1 cellular context compared by ENCODE assay signal in the genomic region with DNA sequence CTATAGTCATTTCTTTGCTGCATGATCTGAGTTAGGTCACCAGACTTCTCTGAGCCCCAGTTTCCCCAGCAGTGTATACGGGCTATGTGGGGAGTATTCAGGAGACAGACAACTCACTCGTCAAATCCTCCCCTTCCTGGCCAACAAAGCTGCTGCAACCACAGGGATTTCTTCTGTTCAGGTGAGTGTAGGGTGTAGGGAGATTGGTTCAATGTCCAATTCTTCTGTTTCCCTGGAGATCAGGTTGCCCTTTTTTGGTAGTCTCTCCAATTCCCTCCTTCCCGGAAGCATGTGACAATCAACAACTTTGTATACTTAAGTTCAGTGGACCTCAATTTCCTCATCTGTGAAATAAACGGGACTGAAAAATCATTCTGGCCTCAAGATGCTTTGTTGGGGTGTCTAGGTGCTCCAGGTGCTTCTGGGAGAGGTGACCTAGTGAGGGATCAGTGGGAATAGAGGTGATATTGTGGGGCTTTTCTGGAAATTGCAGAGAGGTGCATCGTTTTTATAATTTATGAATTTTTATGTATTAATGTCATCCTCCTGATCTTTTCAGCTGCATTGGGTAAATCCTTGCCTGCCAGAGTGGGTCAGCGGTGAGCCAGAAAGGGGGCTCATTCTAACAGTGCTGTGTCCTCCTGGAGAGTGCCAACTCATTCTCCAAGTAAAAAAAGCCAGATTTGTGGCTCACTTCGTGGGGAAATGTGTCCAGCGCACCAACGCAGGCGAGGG.
A peak's percentile ranks its signal among the peaks of the same experiment; 100 is the strongest.
TF ChIP-seq lines count a peak whose summit lies in the region.

No MANE protein-coding gene starts in this region.

TF ChIP-seq in HepG2, 621 proteins besides CTCF, POLR2A, EP300 and RAD21 (continued from another document and continues in another):
- TF ChIP-seq, protein P1, sequence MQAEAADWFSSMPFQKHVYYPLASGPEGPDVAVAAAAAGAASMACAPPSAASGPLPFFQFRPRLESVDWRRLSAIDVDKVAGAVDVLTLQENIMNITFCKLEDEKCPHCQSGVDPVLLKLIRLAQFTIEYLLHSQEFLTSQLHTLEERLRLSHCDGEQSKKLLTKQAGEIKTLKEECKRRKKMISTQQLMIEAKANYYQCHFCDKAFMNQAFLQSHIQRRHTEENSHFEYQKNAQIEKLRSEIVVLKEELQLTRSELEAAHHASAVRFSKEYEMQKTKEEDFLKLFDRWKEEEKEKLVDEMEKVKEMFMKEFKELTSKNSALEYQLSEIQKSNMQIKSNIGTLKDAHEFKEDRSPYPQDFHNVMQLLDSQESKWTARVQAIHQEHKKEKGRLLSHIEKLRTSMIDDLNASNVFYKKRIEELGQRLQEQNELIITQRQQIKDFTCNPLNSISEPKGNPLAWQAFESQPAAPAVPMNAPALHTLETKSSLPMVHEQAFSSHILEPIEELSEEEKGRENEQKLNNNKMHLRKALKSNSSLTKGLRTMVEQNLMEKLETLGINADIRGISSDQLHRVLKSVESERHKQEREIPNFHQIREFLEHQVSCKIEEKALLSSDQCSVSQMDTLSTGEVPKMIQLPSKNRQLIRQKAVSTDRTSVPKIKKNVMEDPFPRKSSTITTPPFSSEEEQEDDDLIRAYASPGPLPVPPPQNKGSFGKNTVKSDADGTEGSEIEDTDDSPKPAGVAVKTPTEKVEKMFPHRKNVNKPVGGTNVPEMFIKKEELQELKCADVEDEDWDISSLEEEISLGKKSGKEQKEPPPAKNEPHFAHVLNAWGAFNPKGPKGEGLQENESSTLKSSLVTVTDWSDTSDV (CRISPR knock-in tag; IDR thresholded peaks at IDR 0.05): no peak
- TF ChIP-seq ZNF660 (CRISPR knock-in tag; IDR thresholded peaks at IDR 0.05; ENCODE audit: borderline replicate concordance, low read depth): no peak
- no peak for TF ChIP-seq ZBTB7B (CRISPR knock-in tag; IDR thresholded peaks at IDR 0.05)
- TF ChIP-seq, protein P2, sequence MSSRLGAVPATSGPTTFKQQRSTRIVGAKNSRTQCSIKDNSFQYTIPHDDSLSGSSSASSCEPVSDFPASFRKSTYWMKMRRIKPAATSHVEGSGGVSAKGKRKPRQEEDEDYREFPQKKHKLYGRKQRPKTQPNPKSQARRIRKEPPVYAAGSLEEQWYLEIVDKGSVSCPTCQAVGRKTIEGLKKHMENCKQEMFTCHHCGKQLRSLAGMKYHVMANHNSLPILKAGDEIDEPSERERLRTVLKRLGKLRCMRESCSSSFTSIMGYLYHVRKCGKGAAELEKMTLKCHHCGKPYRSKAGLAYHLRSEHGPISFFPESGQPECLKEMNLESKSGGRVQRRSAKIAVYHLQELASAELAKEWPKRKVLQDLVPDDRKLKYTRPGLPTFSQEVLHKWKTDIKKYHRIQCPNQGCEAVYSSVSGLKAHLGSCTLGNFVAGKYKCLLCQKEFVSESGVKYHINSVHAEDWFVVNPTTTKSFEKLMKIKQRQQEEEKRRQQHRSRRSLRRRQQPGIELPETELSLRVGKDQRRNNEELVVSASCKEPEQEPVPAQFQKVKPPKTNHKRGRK (CRISPR knock-in tag; IDR thresholded peaks at IDR 0.05): no peak
- TF ChIP-seq HCFC1 (IDR thresholded peaks at IDR 0.05; ENCODE audit: low read depth, low read length): no peak
- no peak for TF ChIP-seq ZFAT (CRISPR knock-in tag; conservative IDR thresholded peaks at IDR 0.05)
- no peak for TF ChIP-seq ZNF7 (CRISPR knock-in tag; IDR thresholded peaks at IDR 0.05)
- no peak for TF ChIP-seq CEBPB (IDR thresholded peaks at IDR 0.05; ENCODE audit: borderline replicate concordance, low read depth, low read length)
- no peak for TF ChIP-seq ATM (IDR thresholded peaks at IDR 0.05; ENCODE audit: borderline replicate concordance)
- TF ChIP-seq GABPB1 (CRISPR knock-in tag; IDR thresholded peaks at IDR 0.05): no peak
- TF ChIP-seq ZKSCAN5 (CRISPR knock-in tag; IDR thresholded peaks at IDR 0.05): no peak
- 0 out of 2 replicates have a peak, but pooled peaks have one; percentile 2 for TF ChIP-seq ZNF33B (CRISPR knock-in tag; IDR thresholded peaks at IDR 0.05)
- TF ChIP-seq GLI4 (CRISPR knock-in tag; IDR thresholded peaks at IDR 0.05; ENCODE audit: borderline replicate concordance): peak; percentile 84; the same call in 1 of the 2 replicates
- no peak for TF ChIP-seq ZMYM2 (CRISPR knock-in tag; IDR thresholded peaks at IDR 0.05)
- TF ChIP-seq, protein P3, sequence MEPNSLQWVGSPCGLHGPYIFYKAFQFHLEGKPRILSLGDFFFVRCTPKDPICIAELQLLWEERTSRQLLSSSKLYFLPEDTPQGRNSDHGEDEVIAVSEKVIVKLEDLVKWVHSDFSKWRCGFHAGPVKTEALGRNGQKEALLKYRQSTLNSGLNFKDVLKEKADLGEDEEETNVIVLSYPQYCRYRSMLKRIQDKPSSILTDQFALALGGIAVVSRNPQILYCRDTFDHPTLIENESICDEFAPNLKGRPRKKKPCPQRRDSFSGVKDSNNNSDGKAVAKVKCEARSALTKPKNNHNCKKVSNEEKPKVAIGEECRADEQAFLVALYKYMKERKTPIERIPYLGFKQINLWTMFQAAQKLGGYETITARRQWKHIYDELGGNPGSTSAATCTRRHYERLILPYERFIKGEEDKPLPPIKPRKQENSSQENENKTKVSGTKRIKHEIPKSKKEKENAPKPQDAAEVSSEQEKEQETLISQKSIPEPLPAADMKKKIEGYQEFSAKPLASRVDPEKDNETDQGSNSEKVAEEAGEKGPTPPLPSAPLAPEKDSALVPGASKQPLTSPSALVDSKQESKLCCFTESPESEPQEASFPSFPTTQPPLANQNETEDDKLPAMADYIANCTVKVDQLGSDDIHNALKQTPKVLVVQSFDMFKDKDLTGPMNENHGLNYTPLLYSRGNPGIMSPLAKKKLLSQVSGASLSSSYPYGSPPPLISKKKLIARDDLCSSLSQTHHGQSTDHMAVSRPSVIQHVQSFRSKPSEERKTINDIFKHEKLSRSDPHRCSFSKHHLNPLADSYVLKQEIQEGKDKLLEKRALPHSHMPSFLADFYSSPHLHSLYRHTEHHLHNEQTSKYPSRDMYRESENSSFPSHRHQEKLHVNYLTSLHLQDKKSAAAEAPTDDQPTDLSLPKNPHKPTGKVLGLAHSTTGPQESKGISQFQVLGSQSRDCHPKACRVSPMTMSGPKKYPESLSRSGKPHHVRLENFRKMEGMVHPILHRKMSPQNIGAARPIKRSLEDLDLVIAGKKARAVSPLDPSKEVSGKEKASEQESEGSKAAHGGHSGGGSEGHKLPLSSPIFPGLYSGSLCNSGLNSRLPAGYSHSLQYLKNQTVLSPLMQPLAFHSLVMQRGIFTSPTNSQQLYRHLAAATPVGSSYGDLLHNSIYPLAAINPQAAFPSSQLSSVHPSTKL (CRISPR knock-in tag; IDR thresholded peaks at IDR 0.05): peak; percentile 73
- no peak; the same call in 1 of the 2 replicates for TF ChIP-seq PHF8 (CRISPR knock-in tag; IDR thresholded peaks at IDR 0.05)
- no peak for TF ChIP-seq BRCA1 (CRISPR knock-in tag; IDR thresholded peaks at IDR 0.05)
- TF ChIP-seq, protein P4, sequence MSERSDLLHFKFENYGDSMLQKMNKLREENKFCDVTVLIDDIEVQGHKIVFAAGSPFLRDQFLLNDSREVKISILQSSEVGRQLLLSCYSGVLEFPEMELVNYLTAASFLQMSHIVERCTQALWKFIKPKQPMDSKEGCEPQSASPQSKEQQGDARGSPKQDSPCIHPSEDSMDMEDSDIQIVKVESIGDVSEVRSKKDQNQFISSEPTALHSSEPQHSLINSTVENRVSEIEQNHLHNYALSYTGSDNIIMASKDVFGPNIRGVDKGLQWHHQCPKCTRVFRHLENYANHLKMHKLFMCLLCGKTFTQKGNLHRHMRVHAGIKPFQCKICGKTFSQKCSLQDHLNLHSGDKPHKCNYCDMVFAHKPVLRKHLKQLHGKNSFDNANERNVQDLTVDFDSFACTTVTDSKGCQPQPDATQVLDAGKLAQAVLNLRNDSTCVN (CRISPR knock-in tag; IDR thresholded peaks at IDR 0.05; ENCODE audit: borderline replicate concordance): 0 out of 2 replicates have a peak, but pooled peaks have one; percentile 30
- TF ChIP-seq, protein P5, sequence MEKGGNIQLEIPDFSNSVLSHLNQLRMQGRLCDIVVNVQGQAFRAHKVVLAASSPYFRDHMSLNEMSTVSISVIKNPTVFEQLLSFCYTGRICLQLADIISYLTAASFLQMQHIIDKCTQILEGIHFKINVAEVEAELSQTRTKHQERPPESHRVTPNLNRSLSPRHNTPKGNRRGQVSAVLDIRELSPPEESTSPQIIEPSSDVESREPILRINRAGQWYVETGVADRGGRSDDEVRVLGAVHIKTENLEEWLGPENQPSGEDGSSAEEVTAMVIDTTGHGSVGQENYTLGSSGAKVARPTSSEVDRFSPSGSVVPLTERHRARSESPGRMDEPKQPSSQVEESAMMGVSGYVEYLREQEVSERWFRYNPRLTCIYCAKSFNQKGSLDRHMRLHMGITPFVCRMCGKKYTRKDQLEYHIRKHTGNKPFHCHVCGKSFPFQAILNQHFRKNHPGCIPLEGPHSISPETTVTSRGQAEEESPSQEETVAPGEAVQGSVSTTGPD (CRISPR knock-in tag; IDR thresholded peaks at IDR 0.05): no peak
- TF ChIP-seq MAF1 (CRISPR knock-in tag; IDR thresholded peaks at IDR 0.05; ENCODE audit: borderline replicate concordance): no peak
- no peak; the same call in 1 of the 2 replicates for TF ChIP-seq TARDBP (CRISPR knock-in tag; IDR thresholded peaks at IDR 0.05)
- no peak for TF ChIP-seq KLF13 (CRISPR knock-in tag; IDR thresholded peaks at IDR 0.05)
- TF ChIP-seq, protein P6, sequence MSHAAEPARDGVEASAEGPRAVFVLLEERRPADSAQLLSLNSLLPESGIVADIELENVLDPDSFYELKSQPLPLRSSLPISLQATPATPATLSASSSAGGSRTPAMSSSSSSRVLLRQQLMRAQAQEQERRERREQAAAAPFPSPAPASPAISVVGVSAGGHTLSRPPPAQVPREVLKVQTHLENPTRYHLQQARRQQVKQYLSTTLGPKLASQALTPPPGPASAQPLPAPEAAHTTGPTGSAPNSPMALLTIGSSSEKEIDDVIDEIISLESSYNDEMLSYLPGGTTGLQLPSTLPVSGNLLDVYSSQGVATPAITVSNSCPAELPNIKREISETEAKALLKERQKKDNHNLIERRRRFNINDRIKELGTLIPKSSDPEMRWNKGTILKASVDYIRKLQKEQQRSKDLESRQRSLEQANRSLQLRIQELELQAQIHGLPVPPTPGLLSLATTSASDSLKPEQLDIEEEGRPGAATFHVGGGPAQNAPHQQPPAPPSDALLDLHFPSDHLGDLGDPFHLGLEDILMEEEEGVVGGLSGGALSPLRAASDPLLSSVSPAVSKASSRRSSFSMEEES (CRISPR knock-in tag; IDR thresholded peaks at IDR 0.05): peak; percentile 54; the same call in 1 of the 2 replicates
- TF ChIP-seq, protein P7, sequence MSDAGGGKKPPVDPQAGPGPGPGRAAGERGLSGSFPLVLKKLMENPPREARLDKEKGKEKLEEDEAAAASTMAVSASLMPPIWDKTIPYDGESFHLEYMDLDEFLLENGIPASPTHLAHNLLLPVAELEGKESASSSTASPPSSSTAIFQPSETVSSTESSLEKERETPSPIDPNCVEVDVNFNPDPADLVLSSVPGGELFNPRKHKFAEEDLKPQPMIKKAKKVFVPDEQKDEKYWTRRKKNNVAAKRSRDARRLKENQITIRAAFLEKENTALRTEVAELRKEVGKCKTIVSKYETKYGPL (CRISPR knock-in tag; IDR thresholded peaks at IDR 0.05): 0 out of 2 replicates have a peak, but pooled peaks have one; percentile 12
- 0 out of 2 replicates have a peak, but pooled peaks have one; percentile 3 for TF ChIP-seq ZNF567 (CRISPR knock-in tag; IDR thresholded peaks at IDR 0.05; ENCODE audit: borderline replicate concordance)
- TF ChIP-seq ZNF788 (CRISPR knock-in tag; IDR thresholded peaks at IDR 0.05; ENCODE audit: borderline replicate concordance): 0 out of 2 replicates have a peak, but pooled peaks have one; percentile 5
- TF ChIP-seq ZNF225 (CRISPR knock-in tag; IDR thresholded peaks at IDR 0.05): no peak; the same call in 1 of the 2 replicates
- TF ChIP-seq ZNF598 (CRISPR knock-in tag; IDR thresholded peaks at IDR 0.05; ENCODE audit: borderline replicate concordance): no peak
- TF ChIP-seq, protein P8, sequence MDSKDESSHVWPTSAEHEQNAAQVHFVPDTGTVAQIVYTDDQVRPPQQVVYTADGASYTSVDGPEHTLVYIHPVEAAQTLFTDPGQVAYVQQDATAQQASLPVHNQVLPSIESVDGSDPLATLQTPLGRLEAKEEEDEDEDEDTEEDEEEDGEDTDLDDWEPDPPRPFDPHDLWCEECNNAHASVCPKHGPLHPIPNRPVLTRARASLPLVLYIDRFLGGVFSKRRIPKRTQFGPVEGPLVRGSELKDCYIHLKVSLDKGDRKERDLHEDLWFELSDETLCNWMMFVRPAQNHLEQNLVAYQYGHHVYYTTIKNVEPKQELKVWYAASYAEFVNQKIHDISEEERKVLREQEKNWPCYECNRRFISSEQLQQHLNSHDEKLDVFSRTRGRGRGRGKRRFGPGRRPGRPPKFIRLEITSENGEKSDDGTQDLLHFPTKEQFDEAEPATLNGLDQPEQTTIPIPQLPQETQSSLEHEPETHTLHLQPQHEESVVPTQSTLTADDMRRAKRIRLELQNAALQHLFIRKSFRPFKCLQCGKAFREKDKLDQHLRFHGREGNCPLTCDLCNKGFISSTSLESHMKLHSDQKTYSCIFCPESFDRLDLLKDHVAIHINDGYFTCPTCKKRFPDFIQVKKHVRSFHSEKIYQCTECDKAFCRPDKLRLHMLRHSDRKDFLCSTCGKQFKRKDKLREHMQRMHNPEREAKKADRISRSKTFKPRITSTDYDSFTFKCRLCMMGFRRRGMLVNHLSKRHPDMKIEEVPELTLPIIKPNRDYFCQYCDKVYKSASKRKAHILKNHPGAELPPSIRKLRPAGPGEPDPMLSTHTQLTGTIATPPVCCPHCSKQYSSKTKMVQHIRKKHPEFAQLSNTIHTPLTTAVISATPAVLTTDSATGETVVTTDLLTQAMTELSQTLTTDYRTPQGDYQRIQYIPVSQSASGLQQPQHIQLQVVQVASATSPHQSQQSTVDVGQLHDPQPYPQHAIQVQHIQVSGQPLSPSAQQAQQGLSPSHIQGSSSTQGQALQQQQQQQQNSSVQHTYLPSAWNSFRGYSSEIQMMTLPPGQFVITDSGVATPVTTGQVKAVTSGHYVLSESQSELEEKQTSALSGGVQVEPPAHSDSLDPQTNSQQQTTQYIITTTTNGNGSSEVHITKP (CRISPR knock-in tag; IDR thresholded peaks at IDR 0.05; ENCODE audit: low read depth): no peak
- TF ChIP-seq YY1 (IDR thresholded peaks at IDR 0.05; ENCODE audit: insufficient read depth, insufficient replicate concordance, low read depth, low read length): no peak
